1 cellular context compared by ENCODE assay signal in genomic region chr11:100808904-100809491, GRCh38.
A peak's percentile ranks its signal among the peaks of the same experiment; 100 is the strongest.
TF ChIP-seq lines count a peak whose summit lies in the region.

No MANE protein-coding gene starts in this region.

TF ChIP-seq in K562, 482 proteins besides CTCF, POLR2A, EP300 and RAD21 (continued from another document):
- TF ChIP-seq VEZF1 (CRISPR knock-in tag; IDR thresholded peaks at IDR 0.05) (no peak), TFE3 (CRISPR knock-in tag; IDR thresholded peaks at IDR 0.05) (no peak), MTA2 (IDR thresholded peaks at IDR 0.05; ENCODE audit: low read depth) (peak; percentile 82)
